In genomic region chr9:133378408-133378962, GRCh38 we compare ENCODE assay signal across 1 cellular context.
TF ChIP-seq lines count a peak whose summit lies in the region.

No MANE protein-coding gene starts in this region.

TF ChIP-seq in HepG2, 621 proteins besides CTCF, POLR2A, EP300 and RAD21:
- TF ChIP-seq MTERF4 (CRISPR knock-in tag; IDR thresholded peaks at IDR 0.05), result 0 out of 2 replicates have a peak, but pooled peaks have one; percentile 30
- no peak for TF ChIP-seq SNAI1 (CRISPR knock-in tag; IDR thresholded peaks at IDR 0.05; ENCODE audit: borderline replicate concordance)
- no peak for TF ChIP-seq CC2D1A (CRISPR knock-in tag; IDR thresholded peaks at IDR 0.05)
- peak; percentile 93 for TF ChIP-seq LCORL (IDR thresholded peaks at IDR 0.05)
- no peak for TF ChIP-seq LCORL (CRISPR knock-in tag; IDR thresholded peaks at IDR 0.05)
- no peak for TF ChIP-seq ZNF512B (CRISPR knock-in tag; IDR thresholded peaks at IDR 0.05; ENCODE audit: borderline replicate concordance)
